28 cellular contexts compared by ENCODE assay signal in genomic region chr19:4980087-4980486, GRCh38. TPM values are rescaled to one million over a fixed set of nuclear protein-coding genes. Genes with fewer than 3 reads are reported as not detected.
A peak's percentile ranks its signal among the peaks of the same experiment; 100 is the strongest.
DNase-seq lines count a peak whose midpoint lies in the region; ATAC-seq, FAIRE-seq and TF ChIP-seq lines count a peak whose summit lies in the region.
"Had no signal": no experiment of that assay in that cellular context is flagged by ENCODE, and none has a peak within 500 bp of the region (broad histone marks: within the 10 kb centered on the region; RNA-seq: fewer than 3 reads in every experiment).

No MANE protein-coding gene starts in this region.

- H3K36me3 ChIP-seq in SK-N-SH (replicated peaks in 1 of 2; ENCODE audit: control insufficient read depth in 1 of 2, insufficient read depth in 2 of 2, low read length in 1 of 2), result no peaks in the 10 kb centered on the region
- H3K36me3 ChIP-seq in kidney epithelial cell (ENCODE audit: control insufficient read depth, insufficient read depth, low read length), result no peaks in the 10 kb centered on the region
- H3K36me3 ChIP-seq in vagina, result no peaks in the 10 kb centered on the region
- no peaks in the 10 kb centered on the region for H3K36me3 ChIP-seq in ovary
- H3K36me3 ChIP-seq: thoracic aorta had no signal

- no peak for TF ChIP-seq RAD21 in SK-N-SH (IDR thresholded peaks at IDR 0.05; ENCODE audit: low read length)

- DNase-seq in SK-N-SH (peak; percentile 32), RCC 7860 (ENCODE audit: low spot score) (peak; percentile 61), kidney epithelial cell (ENCODE audit: low read depth) (peak; percentile 42), vagina (ENCODE audit: extremely low spot score in 2 of 2) (no peak), mucosa of gallbladder (ENCODE audit: low spot score) (no peak), ovary (no peak)
- DNase-seq: activated CD4-positive, alpha-beta T cell treated with anti-CD3 and anti-CD28 coated beads for 48 hours; activated T-cell treated with anti-CD3 and anti-CD28 coated beads, Interleukin-2, amount 50 U/mL, for 72 hours; COR-L47; DMS79; effector CD4-positive, alpha-beta T cell; Karpas-422; left colon; naive thymus-derived CD8-positive, alpha-beta T cell; NCI-H1105 treated with DMSO at 0.1 percent for 48 hours; NCI-H2029 treated with DMSO at 0.1 percent for 48 hours; NCI-H82; PC-3; stimulated activated naive CD4-positive, alpha-beta T cell had no signal

- peaks cover 16% of the 10 kb centered on the region for H3F3A ChIP-seq in SK-N-SH (replicated peaks; ENCODE audit: insufficient read depth)

- CTCF ChIA-PET in SK-N-SH (lab: Yijun Ruan, JAX), result interaction anchor here (0.5 to 4.7 kb wide), 6 partner anchors 22 to 69 kb away, joined by 3 to 34 read pairs (median 3); no protein-coding TSS in a partner anchor

- H3K27ac ChIP-seq in SK-N-SH (ENCODE audit: low read depth in 2 of 2, low read length in 1 of 2) (no peak overlapping the region), vagina (peak overlapping the region; percentile 92), ovary (no peak overlapping the region)
- H3K27ac ChIP-seq: 22Rv1, thoracic aorta had no signal

- ATAC-seq in SK-N-SH treated with all-trans-retinoic acid at 6 μM for 48 hours (no peak), GM21717 (IDR thresholded peaks at IDR 0.05; ENCODE audit: unreplicated experiment) (no peak)
- ATAC-seq: left colon; naive thymus-derived CD8-positive, alpha-beta T cell; PC-3 had no signal

- no peak overlapping the region for H3K4me2 ChIP-seq in SK-N-SH

- H3K27me3 ChIP-seq in SK-N-SH (ENCODE audit: insufficient read depth) (no peaks in the 10 kb centered on the region), kidney epithelial cell (ENCODE audit: control insufficient read depth, insufficient read depth, low read length) (no peaks in the 10 kb centered on the region), vagina (no peaks in the 10 kb centered on the region), ovary (no peaks in the 10 kb centered on the region)
- H3K27me3 ChIP-seq: BE2C had no signal

- no peak overlapping the region for H2AFZ ChIP-seq in SK-N-SH (ENCODE audit: low read depth)

- no peaks in the 10 kb centered on the region for H3K9me2 ChIP-seq in SK-N-SH

- peaks cover 28 to 42% of the 10 kb centered on the region in 2 experiments for H3K4me1 ChIP-seq in SK-N-SH (ENCODE audit: control insufficient read depth in 1 of 2, insufficient read depth in 2 of 2, low read depth in 1 of 2, low read length in 1 of 2)
- H3K4me1 ChIP-seq in vagina, result peaks cover 90% of the 10 kb centered on the region
- H3K4me1 ChIP-seq in ovary (ENCODE audit: insufficient read depth), result peaks cover 27% of the 10 kb centered on the region

- FAIRE-seq in RCC 7860 (lab: Jason Lieb, UNC), result no peak
- FAIRE-seq: GM12892, GM19239, H1 had no signal

- 65% methylated on average over 3 of the region's 3 CpGs for WGBS in SK-N-SH (ENCODE audit: low lambda C conversion rate)
- WGBS in ovary, 3 donors, result 81 to 88% (median 82%) methylated on average over 3 of the region's 3 CpGs

- TF ChIP-seq POLR2A in vagina (IDR thresholded peaks at IDR 0.05) (no peak), ovary (IDR thresholded peaks at IDR 0.05) (no peak)

- TF ChIP-seq CTCF in SK-N-SH (IDR thresholded peaks at IDR 0.05), result no peak
- TF ChIP-seq CTCF in kidney epithelial cell (IDR thresholded peaks at IDR 0.05; ENCODE audit: insufficient read depth, low read length, poor library complexity, severe bottlenecking), result no peak
- TF ChIP-seq CTCF in vagina (IDR thresholded peaks at IDR 0.05), result no peak
- TF ChIP-seq CTCF in ovary (IDR thresholded peaks at IDR 0.05), result no peak

- H3K9me3 ChIP-seq in SK-N-SH (no peaks in the 10 kb centered on the region), vagina (no peaks in the 10 kb centered on the region), ovary (no peaks in the 10 kb centered on the region)
- H3K9me3 ChIP-seq: BE2C, thoracic aorta had no signal

- H3K79me2 ChIP-seq in SK-N-SH (ENCODE audit: insufficient read depth), result peaks cover 98% of the 10 kb centered on the region

- intact Hi-C loops in vagina (cut with DNase I) (no loop called here), ovary (cut with DNase I) (loop anchor here in 1 of 4 donors (5.0 kb wide), 1 partner anchor 37 kb away; no protein-coding TSS in a partner anchor)

- H3K4me3 ChIP-seq in SK-N-SH (ENCODE audit: low read depth in 2 of 2, low read length in 1 of 2) (no peak overlapping the region), kidney epithelial cell (ENCODE audit: low read depth, low read length) (no peak overlapping the region), vagina (no peak overlapping the region), ovary (no peak overlapping the region)
- H3K4me3 ChIP-seq: skin epidermis, thoracic aorta had no signal

- TF ChIP-seq EP300 in SK-N-SH (IDR thresholded peaks at IDR 0.05; ENCODE audit: borderline replicate concordance in 1 of 2, low read depth in 1 of 2, low read length in 1 of 2), result no peak
- no peak for TF ChIP-seq EP300 in ovary (IDR thresholded peaks at IDR 0.05)

- peaks cover 55% of the 10 kb centered on the region for H4K20me1 ChIP-seq in SK-N-SH (ENCODE audit: insufficient read depth)

- H3K9ac ChIP-seq in SK-N-SH, result no peak overlapping the region

- POLR2A ChIA-PET in SK-N-SH (lab: Yijun Ruan, JAX), result no interaction called here

TF ChIP-seq in SK-N-SH, 30 proteins besides CTCF, POLR2A, EP300 and RAD21 (continues in another document):
- TF ChIP-seq SMC3 (IDR thresholded peaks at IDR 0.05; ENCODE audit: low read depth, low read length), result no peak
- no peak for TF ChIP-seq NRF1 (IDR thresholded peaks at IDR 0.05; ENCODE audit: low read depth, low read length)
- no peak for TF ChIP-seq FOXM1 (IDR thresholded peaks at IDR 0.05; ENCODE audit: low read depth)
- TF ChIP-seq POLR2AphosphoS5 (IDR thresholded peaks at IDR 0.05; ENCODE audit: low read depth, low read length), result no peak
- no peak for TF ChIP-seq TAF1 (IDR thresholded peaks at IDR 0.05; ENCODE audit: borderline replicate concordance, low read depth, low read length)
- TF ChIP-seq, protein P1, sequence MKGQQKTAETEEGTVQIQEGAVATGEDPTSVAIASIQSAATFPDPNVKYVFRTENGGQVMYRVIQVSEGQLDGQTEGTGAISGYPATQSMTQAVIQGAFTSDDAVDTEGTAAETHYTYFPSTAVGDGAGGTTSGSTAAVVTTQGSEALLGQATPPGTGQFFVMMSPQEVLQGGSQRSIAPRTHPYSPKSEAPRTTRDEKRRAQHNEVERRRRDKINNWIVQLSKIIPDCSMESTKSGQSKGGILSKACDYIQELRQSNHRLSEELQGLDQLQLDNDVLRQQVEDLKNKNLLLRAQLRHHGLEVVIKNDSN (IDR thresholded peaks at IDR 0.05; ENCODE audit: borderline replicate concordance, low read depth), result no peak
- no peak for TF ChIP-seq RXRA (IDR thresholded peaks at IDR 0.05; ENCODE audit: borderline replicate concordance, low read depth)
- no peak for TF ChIP-seq RCOR1 (IDR thresholded peaks at IDR 0.05; ENCODE audit: low read length)
- TF ChIP-seq, protein P2, sequence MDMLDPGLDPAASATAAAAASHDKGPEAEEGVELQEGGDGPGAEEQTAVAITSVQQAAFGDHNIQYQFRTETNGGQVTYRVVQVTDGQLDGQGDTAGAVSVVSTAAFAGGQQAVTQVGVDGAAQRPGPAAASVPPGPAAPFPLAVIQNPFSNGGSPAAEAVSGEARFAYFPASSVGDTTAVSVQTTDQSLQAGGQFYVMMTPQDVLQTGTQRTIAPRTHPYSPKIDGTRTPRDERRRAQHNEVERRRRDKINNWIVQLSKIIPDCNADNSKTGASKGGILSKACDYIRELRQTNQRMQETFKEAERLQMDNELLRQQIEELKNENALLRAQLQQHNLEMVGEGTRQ (IDR thresholded peaks at IDR 0.05; ENCODE audit: borderline replicate concordance, low read depth, low read length), result no peak
- no peak for TF ChIP-seq TEAD4 (IDR thresholded peaks at IDR 0.05; ENCODE audit: borderline replicate concordance, insufficient read depth)

TF ChIP-seq in SK-N-SH treated with all-trans-retinoic acid at 6 μM for 48 hours, 23 proteins besides CTCF, POLR2A, EP300 and RAD21 (continues in another document):
- TF ChIP-seq PPARA (CRISPR knock-in tag; IDR thresholded peaks at IDR 0.05; ENCODE audit: borderline replicate concordance), result no peak
- TF ChIP-seq SNAI2 (CRISPR knock-in tag; IDR thresholded peaks at IDR 0.05), result no peak
- TF ChIP-seq ZFP30 (CRISPR knock-in tag; IDR thresholded peaks at IDR 0.05), result no peak
- no peak for TF ChIP-seq POU6F1 (CRISPR knock-in tag; IDR thresholded peaks at IDR 0.05; ENCODE audit: borderline replicate concordance, low read depth)
- TF ChIP-seq BACH2 (CRISPR knock-in tag; IDR thresholded peaks at IDR 0.05; ENCODE audit: borderline replicate concordance), result no peak
- TF ChIP-seq CSRNP3 (CRISPR knock-in tag; IDR thresholded peaks at IDR 0.05), result no peak

RNA-seq across cellular contexts. Expression of gene KDM4B, which starts 11.2 kb away (rescaled TPM):
- polyA plus RNA-seq in SK-N-SH (2012; rRNA removed) (10.0 and 12.2 TPM in 2 replicates), ovary (10 to 100 TPM in 1 of 2 donors, 1 to 10 TPM in 1; 5.2 to 19.4 TPM)
- 4.2 and 6.7 TPM in 2 replicates for polyA plus RNA-seq in SK-N-SH (2012; cell fraction: cytosol; rRNA removed)
- polyA plus RNA-seq in SK-N-SH (2012; cell fraction: nucleus; rRNA removed), result 32.4 and 32.9 TPM in 2 replicates
- total RNA-seq in kidney epithelial cell (21.2 and 28.1 TPM in 2 replicates), vagina (59.7 TPM), mucosa of gallbladder (49.3 TPM), ovary (10 to 100 TPM; 21.6 to 62.9 (median 47.8) TPM)

Comparison
In these comparisons a context has a peak if more than half of its experiments do, and no peak if none do; other contexts are left out.
1. DNase-seq: peak in SK-N-SH (single experiment), RCC 7860 (single experiment) and kidney epithelial cell (single experiment); none in vagina (0 of 2), mucosa of gallbladder (single experiment) and ovary (0 of 5).